ENCODE assay signal across 11 cellular contexts in the genomic region with DNA sequence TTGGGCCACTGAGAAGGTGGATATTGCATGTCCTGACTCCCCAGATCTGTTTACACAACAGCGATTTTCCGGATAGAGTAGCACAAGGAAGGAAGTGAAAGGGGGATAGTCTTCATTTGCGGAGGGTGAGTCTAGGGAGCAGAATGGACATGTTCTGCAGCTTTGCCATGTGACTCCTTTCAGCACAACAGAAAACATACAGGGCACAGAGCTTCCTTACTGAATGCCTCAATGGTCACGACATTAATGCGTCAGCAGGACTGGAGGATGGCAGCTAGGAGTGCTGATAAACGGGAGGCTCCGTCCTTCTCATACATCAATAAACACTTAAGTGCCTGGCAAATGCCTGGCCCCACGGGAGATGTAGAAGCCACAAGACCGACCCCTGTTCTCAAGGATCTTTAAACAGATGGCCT.
DNase-seq lines count a peak whose midpoint lies in the region; ATAC-seq and TF ChIP-seq lines count a peak whose summit lies in the region.
"Had no signal": no experiment of that assay in that cellular context is flagged by ENCODE, and none has a peak within 500 bp of the region (broad histone marks: within the 10 kb centered on the region; RNA-seq: fewer than 3 reads in every experiment).

No MANE protein-coding gene starts in this region.

- H3K27ac ChIP-seq in layer of hippocampus (ENCODE audit: low read depth, low read length) (peak overlapping the region; percentile 95), tibial nerve (peak overlapping the region in 2 of 4 donors; percentile 44 to 87)

- peak overlapping the region; percentile 98 for H3K27ac Mint-ChIP-seq in activated T-cell treated with anti-CD3 and anti-CD28 coated beads, Interleukin-2, amount 50 U/mL, for 72 hours

- H3K36me3 ChIP-seq in tibial nerve = no peaks in the 10 kb centered on the region

- H3K4me3 Mint-ChIP-seq in activated T-cell treated with anti-CD3 and anti-CD28 coated beads, Interleukin-2, amount 50 U/mL, for 72 hours = peak overlapping the region; percentile 81 to 97

- peaks cover 80% of the 10 kb centered on the region for H3K4me1 Mint-ChIP-seq in activated T-cell treated with anti-CD3 and anti-CD28 coated beads, Interleukin-2, amount 50 U/mL, for 72 hours (ENCODE audit: low read depth)

- no peak for ATAC-seq in activated T-cell treated with anti-CD3 and anti-CD28 coated beads, Interleukin-2, amount 50 U/mL, for 72 hours (replicated peaks in 1 of 2)

- H3K9me3 Mint-ChIP-seq in activated T-cell treated with anti-CD3 and anti-CD28 coated beads, Interleukin-2, amount 50 U/mL, for 72 hours = no peaks in the 10 kb centered on the region

- no peak for TF ChIP-seq POLR2A in tibial nerve (IDR thresholded peaks at IDR 0.05)

- no peak for DNase-seq in activated T-cell treated with anti-CD3 and anti-CD28 coated beads, Interleukin-2, amount 50 U/mL, for 72 hours
- no peak for DNase-seq in activated T-cell treated with anti-CD3 and anti-CD28 coated beads, Interleukin-2, amount 50 U/mL, for 1 hour
- DNase-seq in UCSD-AML1 (lab: John Stamatoyannopoulos, UW; ENCODE audit: unreplicated experiment) (peak; percentile 28), tibial nerve (ENCODE audit: low spot score in 2 of 2) (peak in 1 of 2 donors; percentile 37), LoVo (ENCODE audit: low spot score) (no peak)
- no peak for DNase-seq in stimulated activated naive CD4-positive, alpha-beta T cell treated with Interleukin-2 at 50 U/mL for 16 hours (lab: John Stamatoyannopoulos, UW)
- DNase-seq in stimulated activated CD4-positive, alpha-beta T cell treated with anti-CD3 and anti-CD28 coated beads, Interleukin-4, amount 100 ng/mL, for 4 hours = no peak
- DNase-seq: activated T-cell treated with anti-CD3 and anti-CD28 coated beads for 4 hours, IMR-90, islet precursor cell had no signal

- peaks cover 0 to 63% (median 40%) of the 10 kb centered on the region in 4 donors for H3K4me1 ChIP-seq in tibial nerve

- H3K27me3 Mint-ChIP-seq in activated T-cell treated with anti-CD3 and anti-CD28 coated beads, Interleukin-2, amount 50 U/mL, for 72 hours (ENCODE audit: low read depth) = no peaks in the 10 kb centered on the region

- H3K36me3 Mint-ChIP-seq in activated T-cell treated with anti-CD3 and anti-CD28 coated beads, Interleukin-2, amount 50 U/mL, for 72 hours (ENCODE audit: insufficient read depth in 2 of 2) = no peaks in the 10 kb centered on the region

- 53 to 56% methylated on average over 9 of the region's 9 CpGs for WGBS in tibial nerve, 2 donors

- no peak for TF ChIP-seq CTCF in tibial nerve (IDR thresholded peaks at IDR 0.05)

- TF ChIP-seq EP300 in tibial nerve (IDR thresholded peaks at IDR 0.05) = peak; percentile 79 to 87

- H3K27me3 ChIP-seq in layer of hippocampus (ENCODE audit: control insufficient read depth, insufficient read depth, low read length) = no peaks in the 10 kb centered on the region
- H3K27me3 ChIP-seq in tibial nerve = no peaks in the 10 kb centered on the region

- H3K9me3 ChIP-seq in tibial nerve = no peaks in the 10 kb centered on the region

- H3K4me3 ChIP-seq in tibial nerve = no peak overlapping the region
